12 cellular contexts compared by ENCODE assay signal in genomic region chr5:316210-317085, GRCh38. TPM values are rescaled to one million over a fixed set of nuclear protein-coding genes. Genes with fewer than 3 reads are reported as not detected.
DNase-seq lines count a peak whose midpoint lies in the region; ATAC-seq and TF ChIP-seq lines count a peak whose summit lies in the region.
"Had no signal": no experiment of that assay in that cellular context is flagged by ENCODE, and none has a peak within 500 bp of the region (broad histone marks: within the 10 kb centered on the region; RNA-seq: fewer than 3 reads in every experiment).

No MANE protein-coding gene starts in this region.

- no peak overlapping the region for H3K27ac ChIP-seq in mesenchymal stem cell (ENCODE audit: low read length, poor library complexity, severe bottlenecking)
- H3K27ac ChIP-seq: breast epithelium, parathyroid adenoma, vagina had no signal

- DNase-seq in mesenchymal stem cell = no peak
- no peak for DNase-seq in ureter (ENCODE audit: low spot score)
- no peak for DNase-seq in erythroblast (lab: John Stamatoyannopoulos, UW)
- DNase-seq in effector memory CD8-positive, alpha-beta T cell = no peak
- DNase-seq: NCI-H2227 treated with DMSO at 0.1 percent for 48 hours had no signal

- no peak overlapping the region for H3K9ac ChIP-seq in mesenchymal stem cell (ENCODE audit: low read length)
- H3K9ac ChIP-seq: parathyroid adenoma had no signal

- no peak overlapping the region for H2AK5ac ChIP-seq in mesenchymal stem cell (ENCODE audit: low read length, severe bottlenecking)

- no peak overlapping the region for H3K18ac ChIP-seq in mesenchymal stem cell (ENCODE audit: low read depth in 1 of 2, low read length in 2 of 2)

- H3K4me1 Mint-ChIP-seq in effector memory CD8-positive, alpha-beta T cell (ENCODE audit: low read depth in 2 of 2) = peaks cover 7 to 14% of the 10 kb centered on the region in 2 donors

- no peak overlapping the region for H2BK120ac ChIP-seq in mesenchymal stem cell (ENCODE audit: low read depth, low read length)

- no peak overlapping the region for H2BK12ac ChIP-seq in mesenchymal stem cell (ENCODE audit: low read length in 2 of 2)

- H3K4ac ChIP-seq in mesenchymal stem cell (ENCODE audit: low read depth in 1 of 2, low read length in 2 of 2) = no peak overlapping the region

- H3K23ac ChIP-seq in mesenchymal stem cell (ENCODE audit: low read length in 2 of 2) = no peak overlapping the region

- H3K4me3 Mint-ChIP-seq in effector memory CD8-positive, alpha-beta T cell = no peak overlapping the region

- peaks cover 14 to 27% of the 10 kb centered on the region in 2 donors for H3K27me3 Mint-ChIP-seq in effector memory CD8-positive, alpha-beta T cell

- no peak overlapping the region for H2BK15ac ChIP-seq in mesenchymal stem cell (ENCODE audit: low read depth, poor library complexity, severe bottlenecking)

- no peaks in the 10 kb centered on the region for H3K9me3 ChIP-seq in mesenchymal stem cell (ENCODE audit: control insufficient read depth, low read length)
- H3K9me3 ChIP-seq: breast epithelium, vagina had no signal

- H3K4me1 ChIP-seq in mesenchymal stem cell (ENCODE audit: control insufficient read depth, insufficient read depth, low read depth, low read length) = peaks cover 37% of the 10 kb centered on the region

- H3K9me3 Mint-ChIP-seq in effector memory CD8-positive, alpha-beta T cell = no peaks in the 10 kb centered on the region

- peaks cover 15 to 20% of the 10 kb centered on the region in 2 experiments for H3K27me3 ChIP-seq in mesenchymal stem cell (ENCODE audit: control insufficient read depth in 1 of 2, insufficient read depth in 1 of 2, low read length in 2 of 2)
- H3K27me3 ChIP-seq: vagina had no signal

- no peak for TF ChIP-seq POLR2A in erythroblast (IDR thresholded peaks at IDR 0.05; ENCODE audit: low read length)

- peaks cover 29% of the 10 kb centered on the region for H3K36me3 Mint-ChIP-seq in effector memory CD8-positive, alpha-beta T cell (ENCODE audit: insufficient read depth)

- WGBS in mesenchymal stem cell = 92% methylated on average over 16 of the region's 19 CpGs

- H3K4me3 ChIP-seq in mesenchymal stem cell (ENCODE audit: insufficient read depth in 1 of 2, low read depth in 1 of 2, low read length in 2 of 2) = no peak overlapping the region
- H3K4me3 ChIP-seq: breast epithelium, vagina had no signal

- no peak overlapping the region for H3K4me2 ChIP-seq in mesenchymal stem cell (ENCODE audit: low read length, poor library complexity, severe bottlenecking)

- H4K8ac ChIP-seq in mesenchymal stem cell (ENCODE audit: low read length) = no peak overlapping the region

- peaks cover 34 to 48% of the 10 kb centered on the region in 2 experiments for H3K36me3 ChIP-seq in mesenchymal stem cell (ENCODE audit: control insufficient read depth in 1 of 2, insufficient read depth in 2 of 2, low read depth in 1 of 2, low read length in 2 of 2)
- H3K36me3 ChIP-seq: breast epithelium had no signal

- ATAC-seq in GM18517 (IDR thresholded peaks at IDR 0.05; ENCODE audit: unreplicated experiment) (peak; percentile 17), GM21619 (IDR thresholded peaks at IDR 0.05; ENCODE audit: unreplicated experiment) (peak; percentile 20), HG03432 (IDR thresholded peaks at IDR 0.05; ENCODE audit: unreplicated experiment) (peak; percentile 18), GM21526 (IDR thresholded peaks at IDR 0.05; ENCODE audit: low FRiP score, unreplicated experiment) (no peak)
- ATAC-seq in effector memory CD8-positive, alpha-beta T cell (replicated peaks) = no peak

- no peak overlapping the region for H3K27ac Mint-ChIP-seq in effector memory CD8-positive, alpha-beta T cell

- no peak overlapping the region for H2BK5ac ChIP-seq in mesenchymal stem cell (ENCODE audit: low read depth, low read length, poor library complexity, severe bottlenecking)

- peak overlapping the region; percentile 31 for H4K91ac ChIP-seq in mesenchymal stem cell (ENCODE audit: low read length)

- H3K14ac ChIP-seq in mesenchymal stem cell (ENCODE audit: low read length in 2 of 2) = no peak overlapping the region

- no peak overlapping the region for H2AFZ ChIP-seq in mesenchymal stem cell (ENCODE audit: low read depth, low read length)
- H2AFZ ChIP-seq: parathyroid adenoma had no signal

- H3K79me1 ChIP-seq in mesenchymal stem cell (replicated peaks; ENCODE audit: low read length, poor library complexity, severe bottlenecking) = peaks cover 19% of the 10 kb centered on the region

RNA-seq across cellular contexts. Expression of gene AHRR, which starts 5.1 kb away (rescaled TPM):
- polyA plus RNA-seq in mesenchymal stem cell (2013, experiment 1 of 2) = 12.1 TPM
- 12.0 TPM for polyA plus RNA-seq in mesenchymal stem cell (2013, experiment 2 of 2)
- total RNA-seq in ureter = 7.4 TPM

RNA-seq across cellular contexts. Expression of gene PDCD6, which starts 45.0 kb away (rescaled TPM):
- 71.0 TPM for polyA plus RNA-seq in mesenchymal stem cell (2013, experiment 1 of 2)
- 74.3 TPM for polyA plus RNA-seq in mesenchymal stem cell (2013, experiment 2 of 2)
- 109 TPM for total RNA-seq in ureter

Comparison
In these comparisons a context has a peak if more than half of its experiments do, and no peak if none do; other contexts are left out.
1. ATAC-seq: peak in GM18517 (single experiment), GM21619 (single experiment) and HG03432 (single experiment); none in GM21526 (single experiment) and effector memory CD8-positive, alpha-beta T cell (single experiment).